ENCODE assay signal across 2 cellular contexts in genomic region chr3:127600749-127601456, GRCh38.
TF ChIP-seq lines count a peak whose summit lies in the region.

No MANE protein-coding gene starts in this region.

TF ChIP-seq in GM23338, 12 proteins besides CTCF, POLR2A, EP300 and RAD21 (continued from another document):
- no peak for TF ChIP-seq REST (IDR thresholded peaks at IDR 0.05; ENCODE audit: unreplicated experiment)
- no peak for TF ChIP-seq ZNF462 (CRISPR knock-in tag; IDR thresholded peaks at IDR 0.05)
- TF ChIP-seq EZH2 (IDR thresholded peaks at IDR 0.05; ENCODE audit: low read depth, unreplicated experiment), result no peak
- no peak for TF ChIP-seq EZH2phosphoT487 (IDR thresholded peaks at IDR 0.05; ENCODE audit: unreplicated experiment)
TF ChIP-seq in GM23338: peak in this region for 0.

TF ChIP-seq in WTC11, 78 proteins besides CTCF, POLR2A, EP300 and RAD21 (continued from another document):
- TF ChIP-seq PRDM15 (CRISPR knock-in tag; IDR thresholded peaks at IDR 0.05), result no peak
- TF ChIP-seq FOXK1 (CRISPR knock-in tag; IDR thresholded peaks at IDR 0.05), result no peak
- no peak for TF ChIP-seq PRRX2 (CRISPR knock-in tag; IDR thresholded peaks at IDR 0.05)
- TF ChIP-seq CREB1 (CRISPR knock-in tag; IDR thresholded peaks at IDR 0.05), result no peak
- TF ChIP-seq ZMAT4 (CRISPR knock-in tag; IDR thresholded peaks at IDR 0.05), result no peak
- no peak for TF ChIP-seq ZSCAN18 (CRISPR knock-in tag; IDR thresholded peaks at IDR 0.05)
- TF ChIP-seq CDX4 (CRISPR knock-in tag; IDR thresholded peaks at IDR 0.05; ENCODE audit: borderline replicate concordance), result no peak
- no peak for TF ChIP-seq USF2 (CRISPR knock-in tag; IDR thresholded peaks at IDR 0.05)
- TF ChIP-seq NR1H2 (CRISPR knock-in tag; IDR thresholded peaks at IDR 0.05), result no peak
- no peak for TF ChIP-seq ZNF425 (CRISPR knock-in tag; conservative IDR thresholded peaks at IDR 0.05)
- no peak for TF ChIP-seq NR2C2 (CRISPR knock-in tag; IDR thresholded peaks at IDR 0.05)
